In genomic region chr1:161720956-161721737, GRCh38 we compare ENCODE assay signal across 17 cellular contexts. TPM values are rescaled to one million over a fixed set of nuclear protein-coding genes. Genes with fewer than 3 reads are reported as not detected.
DNase-seq lines count a peak whose midpoint lies in the region; ATAC-seq and TF ChIP-seq lines count a peak whose summit lies in the region.
"Had no signal": no experiment of that assay in that cellular context is flagged by ENCODE, and none has a peak within 500 bp of the region (broad histone marks: within the 10 kb centered on the region; RNA-seq: fewer than 3 reads in every experiment).

Gene FCRLB (plus strand): TSS chr1:161721544. CDS start chr1:161722673, 1,129 bp downstream.

- no peak within 1 kb of the TSS for H2AFZ ChIP-seq in Karpas-422 (ENCODE audit: low read length)

- peaks cover 22% of the 10 kb centered on the region for H3K79me2 ChIP-seq in Karpas-422 (ENCODE audit: low read length)

- H3K27ac Mint-ChIP-seq in CD8-positive, alpha-beta memory T cell, result peak within 1 kb of the TSS in 2 of 8 donors; percentile 7 to 52
- H3K27ac Mint-ChIP-seq in activated B cell treated with CpG ODN at 0.5 μM for 24 hours, result peak within 1 kb of the TSS; percentile 50
- peak within 1 kb of the TSS; percentile 57 for H3K27ac Mint-ChIP-seq in nephron progenitor cell
- H3K27ac Mint-ChIP-seq: activated naive CD4-positive, alpha-beta T cell treated with anti-CD3 and anti-CD28 coated beads, Interleukin-2, amount 50 U/mL, for 72 hours had no signal

- no peaks in the 10 kb centered on the region for H3K9me3 ChIP-seq in CD8-positive, alpha-beta memory T cell (ENCODE audit: low read length)
- H3K9me3 ChIP-seq in Karpas-422 (ENCODE audit: low read length), result no peaks in the 10 kb centered on the region
- H3K9me3 ChIP-seq in Peyer's patch, result no peaks in the 10 kb centered on the region
- H3K9me3 ChIP-seq: HAP-1, MG63, neutrophil, stomach had no signal

- peaks cover 36% of the 10 kb centered on the region for H4K20me1 ChIP-seq in Karpas-422 (ENCODE audit: insufficient read depth, low read depth, low read length)

- in situ Hi-C loops in GM13976 (cut with MboI; ENCODE audit: low sequenced_read_pairs, unreplicated experiment), result no loop called here

- TF ChIP-seq POLR2A in Peyer's patch (IDR thresholded peaks at IDR 0.05), result no peak

- H3K4me1 ChIP-seq in CD8-positive, alpha-beta memory T cell (ENCODE audit: insufficient read depth, low read length), result peaks cover 6% of the 10 kb centered on the region
- peaks cover 100% of the 10 kb centered on the region for H3K4me1 ChIP-seq in Karpas-422 (ENCODE audit: low read length)
- peaks cover 0 to 10% (median 3%) of the 10 kb centered on the region in 4 donors for H3K4me1 ChIP-seq in Peyer's patch

- peak within 1 kb of the TSS; percentile 86 for H3K4me2 ChIP-seq in Karpas-422 (ENCODE audit: low read depth, low read length, poor library complexity, severe bottlenecking)

- DNase-seq in CD8-positive, alpha-beta memory T cell, result no peak
- DNase-seq in Karpas-422, result peak; percentile 95
- no peak for DNase-seq in activated B cell treated with CpG ODN at 0.5 μM for 24 hours
- no peak for DNase-seq in nephron progenitor cell
- no peak for DNase-seq in T1000 (lab: John Stamatoyannopoulos, UW)
- DNase-seq in NCI-H510A (lab: John Stamatoyannopoulos, UW), result no peak
- DNase-seq in Peyer's patch, result no peak
- DNase-seq in GM13976 (ENCODE audit: low spot score), result no peak
- DNase-seq: midbrain; NCI-H1930; stimulated activated CD4-positive, alpha-beta T cell treated with anti-CD3 and anti-CD28 coated beads, Interleukin-4, amount 100 ng/mL, for 1 hour; stomach had no signal

- peaks cover 10 to 23% (median 13%) of the 10 kb centered on the region in 3 donors for H3K4me1 Mint-ChIP-seq in CD8-positive, alpha-beta memory T cell
- H3K4me1 Mint-ChIP-seq in activated B cell treated with CpG ODN at 0.5 μM for 24 hours, result peaks cover 79% of the 10 kb centered on the region
- H3K4me1 Mint-ChIP-seq in nephron progenitor cell, result peaks cover 20% of the 10 kb centered on the region

- ATAC-seq in activated B cell treated with CpG ODN at 0.5 μM for 24 hours (ENCODE audit: low read depth), result no peak
- ATAC-seq: left lobe of liver had no signal

- H3K27me3 ChIP-seq in CD8-positive, alpha-beta memory T cell (ENCODE audit: insufficient read depth, low read length, poor library complexity, severe bottlenecking), result no peaks in the 10 kb centered on the region
- H3K27me3 ChIP-seq in Karpas-422 (ENCODE audit: low read length), result no peaks in the 10 kb centered on the region
- H3K27me3 ChIP-seq in Peyer's patch, result no peaks in the 10 kb centered on the region
- H3K27me3 ChIP-seq: MG63 had no signal

- peak within 1 kb of the TSS; percentile 80 for H3K9ac ChIP-seq in Karpas-422 (ENCODE audit: low read length)

- intact Hi-C loops in activated B cell treated with CpG ODN at 0.5 μM for 24 hours (cut with micrococcal nuclease), result no loop called here

- peaks cover 0 to 2% of the 10 kb centered on the region in 2 donors for H3K27me3 Mint-ChIP-seq in CD8-positive, alpha-beta memory T cell
- H3K27me3 Mint-ChIP-seq in activated B cell treated with CpG ODN at 0.5 μM for 24 hours (no peaks in the 10 kb centered on the region), nephron progenitor cell (ENCODE audit: low read depth, poor library complexity) (peaks cover 77% of the 10 kb centered on the region)

- TF ChIP-seq CTCF in activated B cell treated with CpG ODN at 0.5 μM for 24 hours (IDR thresholded peaks at IDR 0.05) (no peak), nephron progenitor cell (IDR thresholded peaks at IDR 0.05) (no peak), Peyer's patch (IDR thresholded peaks at IDR 0.05) (no peak), GM13976 (IDR thresholded peaks at IDR 0.05; ENCODE audit: borderline replicate concordance, control extremely low read depth, extremely low read depth, insufficient read depth, missing control alignments) (no peak)

- POLR2A ChIA-PET in CD8-positive, alpha-beta memory T cell (lab: Charles Lee), result no interaction called here
- POLR2A ChIA-PET in activated B cell treated with CpG ODN at 0.5 μM for 24 hours (lab: Charles Lee), result interaction anchor here (0.8 to 1.9 kb wide), 4 partner anchors 14 to 18 kb away, joined by 3 to 6 read pairs (median 4); partner anchors contain the start of gene FCRLA

- H3K9me2 ChIP-seq in Karpas-422 (replicated peaks; ENCODE audit: insufficient read depth, low read length), result no peaks in the 10 kb centered on the region

- peak within 1 kb of the TSS in 1 of 7 donors; percentile 18 for H3K4me3 Mint-ChIP-seq in CD8-positive, alpha-beta memory T cell
- H3K4me3 Mint-ChIP-seq in activated B cell treated with CpG ODN at 0.5 μM for 24 hours, result no peak within 1 kb of the TSS
- H3K4me3 Mint-ChIP-seq in nephron progenitor cell, result no peak within 1 kb of the TSS

- H3K36me3 ChIP-seq in CD8-positive, alpha-beta memory T cell (ENCODE audit: insufficient read depth, low read length), result no peaks in the 10 kb centered on the region
- peaks cover 39% of the 10 kb centered on the region for H3K36me3 ChIP-seq in Karpas-422 (ENCODE audit: insufficient read depth, low read length)
- H3K36me3 ChIP-seq in Peyer's patch, result no peaks in the 10 kb centered on the region
- H3K36me3 ChIP-seq: HAP-1, MG63, neutrophil, stomach had no signal

- H3K9me3 Mint-ChIP-seq in CD8-positive, alpha-beta memory T cell, result no peaks in the 10 kb centered on the region
- H3K9me3 Mint-ChIP-seq in activated B cell treated with CpG ODN at 0.5 μM for 24 hours (no peaks in the 10 kb centered on the region), nephron progenitor cell (no peaks in the 10 kb centered on the region)
- H3K9me3 Mint-ChIP-seq: activated naive CD4-positive, alpha-beta T cell treated with anti-CD3 and anti-CD28 coated beads, Interleukin-2, amount 50 U/mL, for 72 hours had no signal

- CTCF ChIA-PET in CD8-positive, alpha-beta memory T cell (lab: Charles Lee), result interaction anchor here (1.9 kb wide), 1 partner anchor 18 kb away, joined by 5 read pairs; no protein-coding TSS in a partner anchor
- CTCF ChIA-PET in activated B cell treated with CpG ODN at 0.5 μM for 24 hours (lab: Charles Lee), result interaction anchor here (1.1 kb wide), 1 partner anchor 73 kb away, joined by 3 read pairs; no protein-coding TSS in a partner anchor

- no peak within 1 kb of the TSS for H3K4me3 ChIP-seq in CD8-positive, alpha-beta memory T cell (ENCODE audit: low read length)
- H3K4me3 ChIP-seq in Karpas-422 (ENCODE audit: low read length), result peak within 1 kb of the TSS; percentile 70
- no peak within 1 kb of the TSS for H3K4me3 ChIP-seq in Peyer's patch
- H3K4me3 ChIP-seq: HAP-1, MG63, stomach had no signal

- H3K27ac ChIP-seq in CD8-positive, alpha-beta memory T cell (ENCODE audit: low read depth, low read length), result peak within 1 kb of the TSS; percentile 28
- peak within 1 kb of the TSS; percentile 95 for H3K27ac ChIP-seq in Karpas-422 (ENCODE audit: low read length)
- no peak within 1 kb of the TSS for H3K27ac ChIP-seq in Peyer's patch
- H3K27ac ChIP-seq: neutrophil, stomach had no signal

- peaks cover 0 to 4% (median 0%) of the 10 kb centered on the region in 3 donors for H3K36me3 Mint-ChIP-seq in CD8-positive, alpha-beta memory T cell
- H3K36me3 Mint-ChIP-seq in activated B cell treated with CpG ODN at 0.5 μM for 24 hours (ENCODE audit: low read depth), result no peaks in the 10 kb centered on the region
- H3K36me3 Mint-ChIP-seq in nephron progenitor cell (ENCODE audit: low read depth), result no peaks in the 10 kb centered on the region
- H3K36me3 Mint-ChIP-seq: activated naive CD4-positive, alpha-beta T cell treated with anti-CD3 and anti-CD28 coated beads, Interleukin-2, amount 50 U/mL, for 72 hours had no signal

RNA-seq across cellular contexts. Expression of gene FCRLB, which starts in this region (rescaled TPM):
- under 1 TPM; 0.24 to 0.33 TPM for total RNA-seq in CD8-positive, alpha-beta memory T cell
- 2.2 TPM for polyA plus RNA-seq in CD8-positive, alpha-beta memory T cell
- 937 and 1,205 TPM in 2 replicates for total RNA-seq in Karpas-422 (2014; rRNA removed; shearing (Covaris generic); ENCODE audit: low replicate concordance)
- total RNA-seq in activated B cell treated with CpG ODN at 0.5 μM for 24 hours, result 2.1 and 2.4 TPM in 2 replicates
- under 1 TPM in 2 of 4 donors, not detected in 2; 0.40 to 0.57 TPM for total RNA-seq in Peyer's patch
- total RNA-seq: activated naive CD4-positive, alpha-beta T cell treated with anti-CD3 and anti-CD28 coated beads, Interleukin-2, amount 50 U/mL, for 72 hours had no signal

Comparison
In these comparisons a context has a peak if more than half of its experiments do, and no peak if none do; other contexts are left out.
1. RNA of gene FCRLB (total RNA-seq): 937 to 1,205 TPM in Karpas-422; 2.1 to 2.4 TPM in activated B cell treated with CpG ODN at 0.5 μM for 24 hours, 0.40 to 0.57 TPM in Peyer's patch and 0.24 to 0.33 TPM in CD8-positive, alpha-beta memory T cell; every median in the first group is over 100 times any median in the second.
2. H3K27ac ChIP-seq: peak in CD8-positive, alpha-beta memory T cell (single experiment) and Karpas-422 (single experiment); none in Peyer's patch (0 of 4).